In genomic region chr1:153782648-153783047, GRCh38 we compare ENCODE assay signal across 8 cellular contexts. TPM values are rescaled to one million over a fixed set of nuclear protein-coding genes. Genes with fewer than 3 reads are reported as not detected.
A peak's percentile ranks its signal among the peaks of the same experiment; 100 is the strongest.
DNase-seq lines count a peak whose midpoint lies in the region; ATAC-seq and TF ChIP-seq lines count a peak whose summit lies in the region.
"Not testable (repeated sequence)": the region's sequence is repeated elsewhere in the genome, so short reads cannot be mapped to it uniquely, and the experiment has no call there.

No MANE protein-coding gene starts in this region.

- TF ChIP-seq EP300 in gastroesophageal sphincter (IDR thresholded peaks at IDR 0.05), result not testable (repeated sequence)

- intact Hi-C loops in gastrocnemius medialis (cut with DNase I; ENCODE audit: low total_unique reads); uterus (cut with DNase I; ENCODE audit: low total_unique reads): not testable (repeated sequence)

- 79 to 85% methylated on average over 6 to 7 of the region's 8 CpGs for WGBS in gastroesophageal sphincter (ENCODE audit: low coverage in 1 of 2), 2 donors

- peak overlapping the region; percentile 69; the same call in 1 of the 2 replicates for H3K9ac ChIP-seq in ES-I3 (ENCODE audit: low read depth, low read length)
- H3K9ac ChIP-seq in OCI-LY3 (ENCODE audit: low read length), result peak overlapping the region; percentile 78

- peak overlapping the region; percentile 64; the same call in 1 of the 2 replicates for H2AFZ ChIP-seq in OCI-LY3 (ENCODE audit: low read depth, low read length)

- peak overlapping the region; percentile 96 for H3K27ac Mint-ChIP-seq in activated T-cell treated with anti-CD3 and anti-CD28 coated beads, Interleukin-2, amount 50 U/mL, for 24 hours

- H3K4me2 ChIP-seq in OCI-LY3 (ENCODE audit: low read length), result peak overlapping the region; percentile 72

- not testable (repeated sequence) for H3K4me1 ChIP-seq in ES-I3 (ENCODE audit: insufficient read depth, low read length); uterus
- peaks cover 16% of the 10 kb centered on the region for H3K4me1 ChIP-seq in OCI-LY3 (ENCODE audit: low read length)
- H3K4me1 ChIP-seq in gastroesophageal sphincter, result peaks cover 0 to 45% (median 16%) of the 10 kb centered on the region in 3 donors
- H3K4me1 ChIP-seq in mononuclear cell (ENCODE audit: insufficient read depth, low read length), result peaks cover 32% of the 10 kb centered on the region
- H3K4me1 ChIP-seq in gastrocnemius medialis, result peaks cover 14 to 28% of the 10 kb centered on the region in 2 donors

- H3K4me1 Mint-ChIP-seq in activated T-cell treated with anti-CD3 and anti-CD28 coated beads, Interleukin-2, amount 50 U/mL, for 24 hours (ENCODE audit: low read depth), result peaks cover 11% of the 10 kb centered on the region

- H3K4me3 Mint-ChIP-seq in activated T-cell treated with anti-CD3 and anti-CD28 coated beads, Interleukin-2, amount 50 U/mL, for 24 hours, result peak overlapping the region; percentile 84

- TF ChIP-seq CTCF in OCI-LY3 (IDR thresholded peaks at IDR 0.05; ENCODE audit: low read depth, low read length); gastroesophageal sphincter (IDR thresholded peaks at IDR 0.05); gastrocnemius medialis (IDR thresholded peaks at IDR 0.05 in 4 of 5, conservative IDR thresholded peaks at IDR 0.05 in 1 of 5); uterus (IDR thresholded peaks at IDR 0.05): not testable (repeated sequence)

- H3K27me3 Mint-ChIP-seq in activated T-cell treated with anti-CD3 and anti-CD28 coated beads, Interleukin-2, amount 50 U/mL, for 24 hours, result not testable (repeated sequence)

- ATAC-seq in gastroesophageal sphincter, gastrocnemius medialis: not testable (repeated sequence)

- H4K20me1 ChIP-seq in OCI-LY3 (ENCODE audit: insufficient read depth, low read length), result not testable (repeated sequence)

- in situ Hi-C loops in gastrocnemius medialis (cut with MboI; ENCODE audit: low sequenced_read_pairs in 4 of 4), result not testable (repeated sequence)

- not testable (repeated sequence) for H3K9me3 Mint-ChIP-seq in activated T-cell treated with anti-CD3 and anti-CD28 coated beads, Interleukin-2, amount 50 U/mL, for 24 hours

- not testable (repeated sequence) for H3K79me2 ChIP-seq in OCI-LY3 (ENCODE audit: low read length)

- H3K27ac ChIP-seq in OCI-LY3 (ENCODE audit: low read length), result 0 out of 2 replicates have a peak overlapping the region, but pooled peaks have one; percentile 60
- H3K27ac ChIP-seq in caudate nucleus (ENCODE audit: low read depth, low read length), result peak overlapping the region; percentile 93
- peak overlapping the region; percentile 93 to 99 (median 94) for H3K27ac ChIP-seq in gastroesophageal sphincter
- peak overlapping the region; percentile 89 to 99 (median 94) for H3K27ac ChIP-seq in gastrocnemius medialis
- H3K27ac ChIP-seq in uterus, result peak overlapping the region; percentile 96 to 98

- TF ChIP-seq POLR2A in gastroesophageal sphincter (IDR thresholded peaks at IDR 0.05); gastrocnemius medialis (IDR thresholded peaks at IDR 0.05); uterus (IDR thresholded peaks at IDR 0.05): not testable (repeated sequence)

- H3K27me3 ChIP-seq in OCI-LY3 (ENCODE audit: low read depth, low read length); gastroesophageal sphincter; mononuclear cell (ENCODE audit: insufficient read depth, low read length); gastrocnemius medialis; uterus: not testable (repeated sequence)

- not testable (repeated sequence) for H3K36me3 Mint-ChIP-seq in activated T-cell treated with anti-CD3 and anti-CD28 coated beads, Interleukin-2, amount 50 U/mL, for 24 hours (ENCODE audit: low read depth)

- not testable (repeated sequence) for DNase-seq in activated T-cell treated with anti-CD3 and anti-CD28 coated beads, Interleukin-2, amount 50 U/mL, for 24 hours; caudate nucleus (lab: John Stamatoyannopoulos, UW); gastrocnemius medialis; uterus

- H3K9me3 ChIP-seq in ES-I3 (ENCODE audit: control insufficient read depth, insufficient read depth, low read length); OCI-LY3 (ENCODE audit: insufficient read depth, low read length); gastroesophageal sphincter; mononuclear cell (ENCODE audit: low read depth, low read length); gastrocnemius medialis; uterus: not testable (repeated sequence)

- peak overlapping the region; percentile 78 for H3K4me3 ChIP-seq in OCI-LY3 (ENCODE audit: low read length)
- peak overlapping the region in 1 of 2 donors; percentile 74 for H3K4me3 ChIP-seq in gastroesophageal sphincter
- peak overlapping the region; percentile 69 for H3K4me3 ChIP-seq in mononuclear cell (ENCODE audit: low read length)
- peak overlapping the region; percentile 59 to 91 (median 74) for H3K4me3 ChIP-seq in gastrocnemius medialis
- H3K4me3 ChIP-seq in uterus, result peak overlapping the region; percentile 60 to 76

- not testable (repeated sequence) for H3K36me3 ChIP-seq in ES-I3 (ENCODE audit: insufficient read depth, low read length); OCI-LY3 (replicated peaks; ENCODE audit: low read depth, low read length); gastroesophageal sphincter; gastrocnemius medialis; uterus

RNA-seq across cellular contexts. Expression of gene SLC27A3, which starts 7.4 kb away (rescaled TPM):
- total RNA-seq in gastroesophageal sphincter (10 to 100 TPM; 18.8 to 30.7 (median 21.6) TPM), mononuclear cell (7.5 TPM), gastrocnemius medialis (1 to 10 TPM; 2.3 to 7.9 (median 3.7) TPM), uterus (100 to 1,000 TPM in 1 of 4 donors, 10 to 100 TPM in 3; 12.9 to 364 (median 36.7) TPM)

RNA-seq across cellular contexts. Expression of gene INTS3, which starts 54.8 kb away (rescaled TPM):
- total RNA-seq in gastroesophageal sphincter (10 to 100 TPM; 31.4 to 55.3 (median 43.5) TPM), mononuclear cell (11.6 TPM), gastrocnemius medialis (10 to 100 TPM; 16.1 to 28.0 (median 19.9) TPM), uterus (10 to 100 TPM; 35.9 to 70.1 (median 61.3) TPM)
